6 cellular contexts compared by ENCODE assay signal in the genomic region with DNA sequence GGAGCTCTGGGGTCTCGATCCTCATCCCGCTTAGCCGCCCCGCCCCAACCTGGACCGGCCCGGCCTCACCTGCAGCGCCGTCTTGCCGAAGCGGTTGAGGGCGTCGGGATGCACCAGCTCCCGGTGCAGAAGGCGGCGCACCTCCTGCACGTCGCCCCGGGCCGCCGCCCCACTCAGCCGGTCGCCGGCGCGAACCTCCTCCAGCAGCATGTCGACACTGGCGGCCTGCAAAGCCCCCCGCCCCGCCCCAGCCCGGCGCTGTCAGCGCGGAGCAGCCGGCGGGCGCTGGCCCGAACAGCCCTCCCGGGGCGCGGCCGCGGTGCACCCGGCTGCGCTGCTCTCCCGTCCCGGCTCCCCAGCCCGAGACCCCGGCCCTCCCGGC. TPM values are rescaled to one million over a fixed set of nuclear protein-coding genes. Genes with fewer than 3 reads are reported as not detected.
DNase-seq lines count a peak whose midpoint lies in the region; ATAC-seq and TF ChIP-seq lines count a peak whose summit lies in the region.

No MANE protein-coding gene starts in this region.

- intact Hi-C loops in Calu3 (cut with micrococcal nuclease; ENCODE audit: unreplicated experiment) = no loop called here
- intact Hi-C loops in left lung (cut with DNase I) = no loop called here
- intact Hi-C loops in vagina (cut with DNase I) = loop anchor here (5.0 kb wide), 1 partner anchor 166 kb away; the partner anchor contains the start of gene CDC37

- H3K4me1 ChIP-seq in left lung (peaks cover 10 to 64% of the 10 kb centered on the region in 2 donors), vagina (peaks cover 57% of the 10 kb centered on the region)

- H3K27me3 ChIP-seq in left lung = no peaks in the 10 kb centered on the region
- no peaks in the 10 kb centered on the region for H3K27me3 ChIP-seq in vagina

- H3K4me3 Mint-ChIP-seq in Calu3 (ENCODE audit: low read depth, unreplicated experiment) = peak overlapping the region; percentile 94
- H3K4me3 Mint-ChIP-seq in activated T-cell treated with anti-CD3 and anti-CD28 coated beads, Interleukin-2, amount 50 U/mL, for 72 hours = peak overlapping the region; percentile 98 to 100

- H3K27ac ChIP-seq in left lung = peak overlapping the region; percentile 59 to 92
- peak overlapping the region; percentile 82 for H3K27ac ChIP-seq in vagina

- BruUV-seq in Calu3 (replicated peaks; lab: Mats Ljungman, UMichigan) = no TSS peak

- H3K4me1 Mint-ChIP-seq in Calu3 (ENCODE audit: low read depth, unreplicated experiment) = peaks cover 30% of the 10 kb centered on the region
- peaks cover 65% of the 10 kb centered on the region for H3K4me1 Mint-ChIP-seq in activated T-cell treated with anti-CD3 and anti-CD28 coated beads, Interleukin-2, amount 50 U/mL, for 72 hours (ENCODE audit: low read depth)

- H3K36me3 ChIP-seq in left lung = no peaks in the 10 kb centered on the region
- H3K36me3 ChIP-seq in vagina = peaks cover 0 to 3% of the 10 kb centered on the region in 2 donors

- TF ChIP-seq POLR2A in vagina (IDR thresholded peaks at IDR 0.05) = no peak

- DNase-seq in Calu3 = peak; percentile 57
- DNase-seq in activated T-cell treated with anti-CD3 and anti-CD28 coated beads, Interleukin-2, amount 50 U/mL, for 72 hours = peak; percentile 82 to 86
- no peak for DNase-seq in left lung
- no peak for DNase-seq in vagina (ENCODE audit: extremely low spot score in 2 of 2)
- DNase-seq in Kasumi-1 (lab: John Stamatoyannopoulos, UW) = no peak

- peak overlapping the region; percentile 54 to 94 for H3K4me3 ChIP-seq in left lung
- H3K4me3 ChIP-seq in vagina = peak overlapping the region; percentile 69 to 81

- H3K27ac Mint-ChIP-seq in Calu3 (ENCODE audit: unreplicated experiment) = peak overlapping the region; percentile 33
- H3K27ac Mint-ChIP-seq in activated T-cell treated with anti-CD3 and anti-CD28 coated beads, Interleukin-2, amount 50 U/mL, for 72 hours = no peak overlapping the region

- H3K36me3 Mint-ChIP-seq in Calu3 (ENCODE audit: insufficient read depth, unreplicated experiment) = peaks cover 60% of the 10 kb centered on the region
- peaks cover 8 to 29% of the 10 kb centered on the region in 2 donors for H3K36me3 Mint-ChIP-seq in activated T-cell treated with anti-CD3 and anti-CD28 coated beads, Interleukin-2, amount 50 U/mL, for 72 hours (ENCODE audit: insufficient read depth in 2 of 2)

- no peaks in the 10 kb centered on the region for H3K9me3 Mint-ChIP-seq in Calu3 (ENCODE audit: low read depth, unreplicated experiment)
- H3K9me3 Mint-ChIP-seq in activated T-cell treated with anti-CD3 and anti-CD28 coated beads, Interleukin-2, amount 50 U/mL, for 72 hours = no peaks in the 10 kb centered on the region

- CTCF ChIA-PET in Calu3 (lab: Charles Lee) = interaction anchor here (1.1 kb wide), 1 partner anchor 104 kb away, joined by 3 read pairs; no protein-coding TSS in a partner anchor

- H3K9me3 ChIP-seq in left lung = no peaks in the 10 kb centered on the region
- H3K9me3 ChIP-seq in vagina = no peaks in the 10 kb centered on the region

- TF ChIP-seq CTCF in Calu3 (IDR thresholded peaks at IDR 0.05; ENCODE audit: unreplicated experiment) (no peak), left lung (IDR thresholded peaks at IDR 0.05) (no peak), vagina (IDR thresholded peaks at IDR 0.05) (no peak)

- ATAC-seq in HG03025 (IDR thresholded peaks at IDR 0.05; ENCODE audit: low FRiP score, unreplicated experiment) (peak; percentile 1), left lung (no peak)
- ATAC-seq in activated T-cell treated with anti-CD3 and anti-CD28 coated beads, Interleukin-2, amount 50 U/mL, for 72 hours (replicated peaks in 1 of 2) = peak; percentile 38 to 42

- H3K27me3 Mint-ChIP-seq in Calu3 (ENCODE audit: unreplicated experiment) = no peaks in the 10 kb centered on the region
- no peaks in the 10 kb centered on the region for H3K27me3 Mint-ChIP-seq in activated T-cell treated with anti-CD3 and anti-CD28 coated beads, Interleukin-2, amount 50 U/mL, for 72 hours (ENCODE audit: low read depth)

RNA-seq across cellular contexts. Expression of gene CDKN2D, which starts 0.3 kb away (rescaled TPM):
- total RNA-seq in Calu3 (2022) (4.2 and 4.4 TPM in 2 replicates), left lung (10 to 100 TPM in 1 of 2 donors, 1 to 10 TPM in 1; 7.2 to 13.6 TPM), vagina (22.8 TPM)
- total RNA-seq in activated T-cell treated with anti-CD3 and anti-CD28 coated beads, Interleukin-2, amount 50 U/mL, for 72 hours = 10 to 100 TPM; 69.6 to 72.8 TPM

RNA-seq across cellular contexts. Expression of gene KRI1, which starts 2.6 kb away (rescaled TPM):
- 29.6 and 30.8 TPM in 2 replicates for total RNA-seq in Calu3 (2022)
- total RNA-seq in activated T-cell treated with anti-CD3 and anti-CD28 coated beads, Interleukin-2, amount 50 U/mL, for 72 hours = 10 to 100 TPM; 48.4 to 61.7 TPM
- total RNA-seq in left lung = 10 to 100 TPM; 18.6 to 20.2 TPM
- total RNA-seq in vagina = 21.6 TPM

RNA-seq across cellular contexts. Expression of gene AP1M2, which starts 18.7 kb away (rescaled TPM):
- total RNA-seq in Calu3 (2022) (73.7 and 77.9 TPM in 2 replicates), left lung (10 to 100 TPM; 36.5 to 65.2 TPM), vagina (29.0 TPM)
- total RNA-seq in activated T-cell treated with anti-CD3 and anti-CD28 coated beads, Interleukin-2, amount 50 U/mL, for 72 hours = not detected

RNA-seq across cellular contexts. Expression of gene ATG4D, which starts 24.7 kb away (rescaled TPM):
- total RNA-seq in Calu3 (2022) = 18.7 and 24.5 TPM in 2 replicates
- 10 to 100 TPM; 35.4 to 37.0 TPM for total RNA-seq in activated T-cell treated with anti-CD3 and anti-CD28 coated beads, Interleukin-2, amount 50 U/mL, for 72 hours
- total RNA-seq in left lung = 10 to 100 TPM; 25.0 to 27.4 TPM
- total RNA-seq in vagina = 18.2 TPM

RNA-seq across cellular contexts. Expression of gene S1PR5, which starts 51.2 kb away (rescaled TPM):
- total RNA-seq in Calu3 (2022) (not detected in 2 replicates), left lung (1 to 10 TPM in 1 of 2 donors, under 1 TPM in 1; 0.92 to 1.8 TPM), vagina (36.6 TPM)
- 1 to 10 TPM in 1 of 2 donors, under 1 TPM in 1; 0.19 to 1.8 TPM for total RNA-seq in activated T-cell treated with anti-CD3 and anti-CD28 coated beads, Interleukin-2, amount 50 U/mL, for 72 hours

Comparison
In these comparisons a context has a peak if more than half of its experiments do, and no peak if none do; other contexts are left out.
1. DNase-seq: peak in Calu3 (single experiment) and activated T-cell treated with anti-CD3 and anti-CD28 coated beads, Interleukin-2, amount 50 U/mL, for 72 hours (2 of 2); none in left lung (0 of 2), vagina (0 of 2) and Kasumi-1 (0 of 2).
2. RNA of gene AP1M2, which starts 18.7 kb away (total RNA-seq): 73.7 to 77.9 TPM in Calu3, 36.5 to 65.2 TPM in left lung and 29.0 TPM in vagina (single experiment); not detected in activated T-cell treated with anti-CD3 and anti-CD28 coated beads, Interleukin-2, amount 50 U/mL, for 72 hours; every median in the first group is over 10 times any median in the second.